ENCODE assay signal across 10 cellular contexts in genomic region chr14:74508292-74508731, GRCh38. TPM values are rescaled to one million over a fixed set of nuclear protein-coding genes. Genes with fewer than 3 reads are reported as not detected.
DNase-seq lines count a peak whose midpoint lies in the region; ATAC-seq and TF ChIP-seq lines count a peak whose summit lies in the region.
"Had no signal": no experiment of that assay in that cellular context is flagged by ENCODE, and none has a peak within 500 bp of the region (broad histone marks: within the 10 kb centered on the region; RNA-seq: fewer than 3 reads in every experiment).

No MANE protein-coding gene starts in this region.

- DNase-seq in activated effector memory CD4-positive, alpha-beta T cell treated with anti-CD3 and anti-CD28 coated beads, Interleukin-2, amount 50 U/mL, for 16 hours, result peak; percentile 51
- DNase-seq in activated effector memory CD4-positive, alpha-beta T cell treated with Interleukin-2 at 50 U/mL for 16 hours, result no peak
- DNase-seq in NCI-H69 (lab: John Stamatoyannopoulos, UW), result peak; percentile 81
- DNase-seq in epithelial cell of esophagus (ENCODE audit: low read depth), result no peak
- no peak for DNase-seq in smooth muscle cell (lab: John Stamatoyannopoulos, UW; ENCODE audit: unreplicated experiment)
- DNase-seq in amygdala (lab: John Stamatoyannopoulos, UW), result no peak
- no peak for DNase-seq in GF-D8 (lab: John Stamatoyannopoulos, UW)
- DNase-seq: activated CD4-positive, alpha-beta T cell treated with anti-CD3 and anti-CD28 coated beads for 1 hour; Calu3 had no signal

- WGBS in smooth muscle cell (ENCODE audit: low lambda C conversion rate), result 61% methylated on average over 13 of the region's 15 CpGs

- no peaks in the 10 kb centered on the region for H3K36me3 ChIP-seq in smooth muscle cell (ENCODE audit: low read depth)

- no peaks in the 10 kb centered on the region for H4K20me1 ChIP-seq in smooth muscle cell (ENCODE audit: low read depth)

- H3K4me3 ChIP-seq in epithelial cell of esophagus (ENCODE audit: low read length) (no peak overlapping the region), smooth muscle cell (no peak overlapping the region)

- peaks cover 7% of the 10 kb centered on the region for H3K4me1 ChIP-seq in smooth muscle cell (ENCODE audit: low read depth)

- no peak overlapping the region for H2AFZ ChIP-seq in smooth muscle cell (ENCODE audit: low read depth)

- H3K9me3 ChIP-seq in smooth muscle cell (replicated peaks; ENCODE audit: low read depth), result no peaks in the 10 kb centered on the region

- no peak overlapping the region for H3K9ac ChIP-seq in smooth muscle cell (ENCODE audit: low read depth)

- H3K79me2 ChIP-seq in smooth muscle cell (ENCODE audit: low read depth), result no peaks in the 10 kb centered on the region

- H3K4me2 ChIP-seq in smooth muscle cell, result no peak overlapping the region

- H3F3A ChIP-seq in smooth muscle cell (ENCODE audit: low read depth), result no peaks in the 10 kb centered on the region

- no peak for ATAC-seq in GM19023 (IDR thresholded peaks at IDR 0.05; ENCODE audit: unreplicated experiment)

- no peak overlapping the region for H3K27ac ChIP-seq in smooth muscle cell (ENCODE audit: low read depth)

- TF ChIP-seq CTCF in epithelial cell of esophagus (IDR thresholded peaks at IDR 0.05; ENCODE audit: insufficient read depth, low read depth, low read length, missing control alignments) (peak; percentile 35), smooth muscle cell (IDR thresholded peaks at IDR 0.05; ENCODE audit: borderline replicate concordance, insufficient read depth, poor library complexity, severe bottlenecking) (peak; percentile 14)

- no peaks in the 10 kb centered on the region for H3K27me3 ChIP-seq in smooth muscle cell (ENCODE audit: low read depth)

RNA-seq across cellular contexts. Expression of gene ISCA2, which starts 14.7 kb away (rescaled TPM):
- 15.0 and 23.3 TPM in 2 replicates for total RNA-seq in smooth muscle cell
- 65.8 and 79.2 TPM in 2 replicates for polyA plus RNA-seq in smooth muscle cell

RNA-seq across cellular contexts. Expression of gene NPC2, which starts 15.2 kb away (rescaled TPM):
- total RNA-seq in smooth muscle cell, result 443 and 496 TPM in 2 replicates
- 137 and 197 TPM in 2 replicates for polyA plus RNA-seq in smooth muscle cell

Comparison
In these comparisons a context has a peak if more than half of its experiments do, and no peak if none do; other contexts are left out.
1. DNase-seq: peak in activated effector memory CD4-positive, alpha-beta T cell treated with anti-CD3 and anti-CD28 coated beads, Interleukin-2, amount 50 U/mL, for 16 hours (single experiment) and NCI-H69 (single experiment); none in activated effector memory CD4-positive, alpha-beta T cell treated with Interleukin-2 at 50 U/mL for 16 hours (single experiment), epithelial cell of esophagus (single experiment), smooth muscle cell (single experiment), amygdala (0 of 56) and GF-D8 (single experiment).